In genomic region chr6:2353412-2354137, GRCh38 we compare ENCODE assay signal across 8 cellular contexts.
A peak's percentile ranks its signal among the peaks of the same experiment; 100 is the strongest.
DNase-seq lines count a peak whose midpoint lies in the region; ATAC-seq, FAIRE-seq and TF ChIP-seq lines count a peak whose summit lies in the region.

No MANE protein-coding gene starts in this region.

- no peak overlapping the region for H2BK20ac ChIP-seq in H9 (ENCODE audit: low read depth, low read length, poor library complexity, severe bottlenecking)

- ATAC-seq in activated CD8-positive, alpha-beta T cell treated with anti-CD3 and anti-CD28 coated beads for 36 hours = peak; percentile 56
- ATAC-seq in stimulated activated naive B cell treated with anti-CD40 and anti-IgM and Interleukin-4, amounts not matched to agents 10 μg/mL and 1 μg/mL and 100 μg/mL, for 72 hours (replicated peaks) = peak; percentile 47 to 53
- no peak for ATAC-seq in HG02973 (IDR thresholded peaks at IDR 0.05; ENCODE audit: unreplicated experiment)

- DNase-seq in BE2C = peak; percentile 51
- peak; percentile 59 for DNase-seq in H9
- DNase-seq in NCI-H82 (lab: John Stamatoyannopoulos, UW) = peak; percentile 74
- peak; percentile 80 for DNase-seq in activated CD8-positive, alpha-beta T cell treated with anti-CD3 and anti-CD28 coated beads for 36 hours
- DNase-seq in mesothelial cell of epicardium (ENCODE audit: low spot score in 2 of 2, unreplicated experiment in 2 of 2) = peak in 1 of 2 experiments; percentile 71
- DNase-seq in stimulated activated naive B cell treated with anti-CD40 and anti-IgM and Interleukin-4, amounts not matched to agents 10 μg/mL and 1 μg/mL and 100 μg/mL, for 72 hours = peak; percentile 27

- H3K18ac ChIP-seq in H9 (ENCODE audit: insufficient read length, low read depth, low read length) = no peak overlapping the region

- no peak overlapping the region for H2BK12ac ChIP-seq in H9 (ENCODE audit: insufficient read length, low read depth, low read length)

- H3K27me3 Mint-ChIP-seq in H9 (ENCODE audit: low read depth) (no peaks in the 10 kb centered on the region), mesothelial cell of epicardium (ENCODE audit: low read depth) (peaks cover 22% of the 10 kb centered on the region)
- H3K27me3 Mint-ChIP-seq in activated CD8-positive, alpha-beta T cell treated with anti-CD3 and anti-CD28 coated beads for 36 hours = no peaks in the 10 kb centered on the region
- no peaks in the 10 kb centered on the region for H3K27me3 Mint-ChIP-seq in stimulated activated naive B cell treated with anti-CD40 and anti-IgM and Interleukin-4, amounts not matched to agents 10 μg/mL and 1 μg/mL and 100 μg/mL, for 72 hours

- H3K23ac ChIP-seq in H9 (ENCODE audit: insufficient read length, low read depth, low read length) = no peak overlapping the region

- no peak overlapping the region for H3K9ac ChIP-seq in H9 (ENCODE audit: extremely low read depth, insufficient read length, low read length)

- no peak overlapping the region for H3T11ph ChIP-seq in H9 (ENCODE audit: low read length)

- H4K8ac ChIP-seq in H9 (replicated peaks; ENCODE audit: insufficient read length, low read depth, low read length) = no peak overlapping the region

- peak; percentile 55 for FAIRE-seq in endometrium (lab: Jason Lieb, UNC)

- H3K4me3 ChIP-seq in BE2C (ENCODE audit: low read depth, low read length) = no peak overlapping the region

- H3K4me1 Mint-ChIP-seq in H9 = peaks cover under 1 to 5% of the 10 kb centered on the region in 2 experiments; a peak in 3 of 4 replicates
- H3K4me1 Mint-ChIP-seq in activated CD8-positive, alpha-beta T cell treated with anti-CD3 and anti-CD28 coated beads for 36 hours (ENCODE audit: low read depth) = no peaks in the 10 kb centered on the region
- peaks cover 13% of the 10 kb centered on the region for H3K4me1 Mint-ChIP-seq in mesothelial cell of epicardium
- H3K4me1 Mint-ChIP-seq in stimulated activated naive B cell treated with anti-CD40 and anti-IgM and Interleukin-4, amounts not matched to agents 10 μg/mL and 1 μg/mL and 100 μg/mL, for 72 hours = no peaks in the 10 kb centered on the region

- H3K36me3 Mint-ChIP-seq in H9 (ENCODE audit: insufficient read depth in 1 of 3, low read depth in 3 of 3) (no peaks in the 10 kb centered on the region), mesothelial cell of epicardium (peaks cover 2% of the 10 kb centered on the region)
- H3K36me3 Mint-ChIP-seq in activated CD8-positive, alpha-beta T cell treated with anti-CD3 and anti-CD28 coated beads for 36 hours (ENCODE audit: low read depth) = no peaks in the 10 kb centered on the region
- peaks cover 3 to 9% of the 10 kb centered on the region in 2 donors for H3K36me3 Mint-ChIP-seq in stimulated activated naive B cell treated with anti-CD40 and anti-IgM and Interleukin-4, amounts not matched to agents 10 μg/mL and 1 μg/mL and 100 μg/mL, for 72 hours

- H3K79me2 ChIP-seq in H9 (ENCODE audit: insufficient read depth, low read length) = no peaks in the 10 kb centered on the region

- no peak overlapping the region for H2BK120ac ChIP-seq in H9 (ENCODE audit: low read depth, low read length, poor library complexity, severe bottlenecking)

- H3K79me1 ChIP-seq in H9 (ENCODE audit: insufficient read depth, low read depth, low read length, poor library complexity, severe bottlenecking) = no peaks in the 10 kb centered on the region

- no peaks in the 10 kb centered on the region for H3K9me3 Mint-ChIP-seq in H9
- no peaks in the 10 kb centered on the region for H3K9me3 Mint-ChIP-seq in activated CD8-positive, alpha-beta T cell treated with anti-CD3 and anti-CD28 coated beads for 36 hours
- H3K9me3 Mint-ChIP-seq in mesothelial cell of epicardium = no peaks in the 10 kb centered on the region
- H3K9me3 Mint-ChIP-seq in stimulated activated naive B cell treated with anti-CD40 and anti-IgM and Interleukin-4, amounts not matched to agents 10 μg/mL and 1 μg/mL and 100 μg/mL, for 72 hours = no peaks in the 10 kb centered on the region

- H2BK15ac ChIP-seq in H9 (ENCODE audit: low read depth, low read length) = no peak overlapping the region

- no peaks in the 10 kb centered on the region for H3K36me3 ChIP-seq in BE2C

- H3K27ac ChIP-seq in H9 (ENCODE audit: insufficient read length, low read depth, low read length) = no peak overlapping the region

- no peak overlapping the region for H2AK5ac ChIP-seq in H9 (ENCODE audit: insufficient read length, low read length)

- TF ChIP-seq CTCF in BE2C (IDR thresholded peaks at IDR 0.05; ENCODE audit: low read depth, low read length) = peak; percentile 83
- peak; percentile 89 for TF ChIP-seq CTCF in H9 (conservative IDR thresholded peaks at IDR 0.05)
- TF ChIP-seq CTCF in activated CD8-positive, alpha-beta T cell treated with anti-CD3 and anti-CD28 coated beads for 36 hours (IDR thresholded peaks at IDR 0.05) = peak; percentile 88
- peak; percentile 77 for TF ChIP-seq CTCF in mesothelial cell of epicardium (IDR thresholded peaks at IDR 0.05; ENCODE audit: unreplicated experiment)

- no peak overlapping the region for H3K4me2 ChIP-seq in H9 (ENCODE audit: insufficient read depth, insufficient read length, low read length)

- H3K56ac ChIP-seq in H9 (ENCODE audit: insufficient read length, low read depth, low read length) = no peak overlapping the region

- no peak overlapping the region for H2BK5ac ChIP-seq in H9 (ENCODE audit: insufficient read length, low read length)

- H3K4me1 ChIP-seq in BE2C (no peaks in the 10 kb centered on the region), H9 (ENCODE audit: insufficient read depth, low read length) (0 out of 2 replicates have a peak, but pooled peaks cover 2% of the 10 kb centered on the region)

- no CpG with 5 or more reads among the region's 10 CpGs for WGBS in H9 (ENCODE audit: extremely low coverage, insufficient read length, low lambda C conversion rate)

- H3K23me2 ChIP-seq in H9 (ENCODE audit: insufficient read length, low read depth, low read length, poor library complexity, severe bottlenecking) = no peaks in the 10 kb centered on the region

- H3K4ac ChIP-seq in H9 (ENCODE audit: low read depth, low read length) = no peak overlapping the region

- no peak overlapping the region for H3K27ac Mint-ChIP-seq in H9
- no peak overlapping the region for H3K27ac Mint-ChIP-seq in activated CD8-positive, alpha-beta T cell treated with anti-CD3 and anti-CD28 coated beads for 36 hours
- H3K27ac Mint-ChIP-seq in mesothelial cell of epicardium = peak overlapping the region; percentile 28
- no peak overlapping the region for H3K27ac Mint-ChIP-seq in stimulated activated naive B cell treated with anti-CD40 and anti-IgM and Interleukin-4, amounts not matched to agents 10 μg/mL and 1 μg/mL and 100 μg/mL, for 72 hours

- peaks cover 7% of the 10 kb centered on the region; the same call in 1 of the 2 replicates for H3K27me3 ChIP-seq in BE2C
- no peaks in the 10 kb centered on the region for H3K27me3 ChIP-seq in H9 (ENCODE audit: insufficient read depth, low read length)

- no peaks in the 10 kb centered on the region for H4K20me1 ChIP-seq in H9 (ENCODE audit: control insufficient read depth, insufficient read depth, insufficient read length)

- peak overlapping the region; percentile 75 for H2AFZ ChIP-seq in H9 (ENCODE audit: low read length)

- CTCF ChIA-PET in activated CD8-positive, alpha-beta T cell treated with anti-CD3 and anti-CD28 coated beads for 36 hours (lab: Charles Lee) = interaction anchor here (0.6 to 4.1 kb wide), 24 partner anchors 9 to 781 kb away, joined by 3 to 41 read pairs (median 5); no protein-coding TSS in a partner anchor

- H3K9me3 ChIP-seq in BE2C (no peaks in the 10 kb centered on the region), H9 (ENCODE audit: control insufficient read depth, low read depth, low read length) (no peaks in the 10 kb centered on the region)

- no peak overlapping the region for H3K4me3 Mint-ChIP-seq in H9
- H3K4me3 Mint-ChIP-seq in activated CD8-positive, alpha-beta T cell treated with anti-CD3 and anti-CD28 coated beads for 36 hours = no peak overlapping the region
- H3K4me3 Mint-ChIP-seq in mesothelial cell of epicardium = no peak overlapping the region
- H3K4me3 Mint-ChIP-seq in stimulated activated naive B cell treated with anti-CD40 and anti-IgM and Interleukin-4, amounts not matched to agents 10 μg/mL and 1 μg/mL and 100 μg/mL, for 72 hours = no peak overlapping the region

- POLR2A ChIA-PET in activated CD8-positive, alpha-beta T cell treated with anti-CD3 and anti-CD28 coated beads for 36 hours (lab: Charles Lee) = no interaction called here

- H3K14ac ChIP-seq in H9 (ENCODE audit: insufficient read depth, low read length) = no peak overlapping the region

- H4K91ac ChIP-seq in H9 (ENCODE audit: insufficient read length, low read depth, low read length) = no peak overlapping the region

- no peak overlapping the region for H4K5ac ChIP-seq in H9 (ENCODE audit: insufficient read length, low read depth, low read length)

- intact Hi-C loops in activated CD8-positive, alpha-beta T cell treated with anti-CD3 and anti-CD28 coated beads for 36 hours (cut with micrococcal nuclease) = loop anchor here (5.0 to 10.0 kb wide), 2 partner anchors 239 to 756 kb away; no protein-coding TSS in a partner anchor
